In the genomic region with DNA sequence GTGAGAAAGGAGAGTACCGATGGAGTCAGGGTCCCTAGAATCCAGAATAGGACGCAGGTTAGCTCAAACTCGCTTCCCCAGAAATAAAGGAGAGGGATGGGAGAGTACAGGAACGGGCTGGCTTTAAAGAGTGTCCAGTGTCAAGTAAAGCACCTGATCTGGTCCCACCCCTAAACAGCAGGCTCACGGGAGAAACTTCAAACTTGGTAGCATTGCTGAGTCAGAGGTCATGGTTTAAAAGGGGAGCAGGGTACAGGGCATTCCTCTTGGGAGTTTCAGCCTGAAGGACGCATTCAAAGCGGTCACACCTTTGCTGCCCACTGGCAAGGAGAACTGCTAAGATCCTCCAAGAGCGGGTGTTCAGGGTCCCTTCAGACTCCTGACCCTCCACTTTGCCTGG, we compare ENCODE assay signal across 19 cellular contexts.
DNase-seq lines count a peak whose midpoint lies in the region; ATAC-seq and TF ChIP-seq lines count a peak whose summit lies in the region.
"Had no signal": no experiment of that assay in that cellular context is flagged by ENCODE, and none has a peak within 500 bp of the region (broad histone marks: within the 10 kb centered on the region; RNA-seq: fewer than 3 reads in every experiment).

No MANE protein-coding gene starts in this region.

- H3K27me3 Mint-ChIP-seq in HFFc6 (ENCODE audit: insufficient read depth), result peaks cover 3% of the 10 kb centered on the region; the same call in 1 of the 2 replicates
- peaks cover 0 to 2% (median 0%) of the 10 kb centered on the region in 3 donors for H3K27me3 Mint-ChIP-seq in CD14-positive monocyte (ENCODE audit: low read depth in 3 of 3)
- H3K27me3 Mint-ChIP-seq: activated naive CD8-positive, alpha-beta T cell; dendritic cell treated with granulocyte-macrophage colony-stimulating factor and Interleukin-4, amounts not matched to agents 40 ng/mL and 50 ng/mL, for 4 days; natural killer cell treated with Interleukin-12 subunit alpha and Interleukin-12 subunit beta and Interleukin-15 and Interleukin-18, amount 100 ng/mL, for 72 hours had no signal

- H3K4me3 Mint-ChIP-seq in HFFc6 (no peak overlapping the region), CD14-positive monocyte (peak overlapping the region in 1 of 2 donors; percentile 47)
- H3K4me3 Mint-ChIP-seq: activated naive CD8-positive, alpha-beta T cell; dendritic cell treated with granulocyte-macrophage colony-stimulating factor and Interleukin-4, amounts not matched to agents 40 ng/mL and 50 ng/mL, for 4 days; H9; natural killer cell treated with Interleukin-12 subunit alpha and Interleukin-12 subunit beta and Interleukin-15 and Interleukin-18, amount 100 ng/mL, for 72 hours; stimulated activated naive CD8-positive, alpha-beta T cell treated with anti-CD3 and anti-CD28 coated beads, Interleukin-15, amount 100 ng/mL, for 72 hours; T-helper 2 cell treated with Interferon-gamma antibody and Interleukin-4, amounts not matched to agents 5 μg/mL and 100 μg/mL, for 36 hours had no signal

- peak overlapping the region; percentile 3 for H3K4me3 ChIP-seq in SK-N-MC
- H3K4me3 ChIP-seq in mesenchymal stem cell (ENCODE audit: insufficient read depth in 1 of 2, low read depth in 1 of 2, low read length in 2 of 2), result no peak overlapping the region
- H3K4me3 ChIP-seq in gastrocnemius medialis, result no peak overlapping the region

- H2BK12ac ChIP-seq in mesenchymal stem cell (ENCODE audit: low read length in 2 of 2), result peak overlapping the region in 1 of 2 experiments; percentile 69

- H3K9ac ChIP-seq in SK-N-MC (ENCODE audit: insufficient read length), result no peak overlapping the region
- peak overlapping the region; percentile 81 for H3K9ac ChIP-seq in mesenchymal stem cell (ENCODE audit: low read length)

- H4K91ac ChIP-seq in mesenchymal stem cell (ENCODE audit: low read length), result peak overlapping the region; percentile 27

- peak overlapping the region; percentile 78; the same call in 1 of the 2 replicates for H3K27ac Mint-ChIP-seq in HFFc6
- H3K27ac Mint-ChIP-seq in CD14-positive monocyte, result peak overlapping the region in 1 of 7 donors; percentile 2
- H3K27ac Mint-ChIP-seq: activated naive CD8-positive, alpha-beta T cell; dendritic cell treated with granulocyte-macrophage colony-stimulating factor and Interleukin-4, amounts not matched to agents 40 ng/mL and 50 ng/mL, for 4 days; H9; T-helper 2 cell treated with Interferon-gamma antibody and Interleukin-4, amounts not matched to agents 5 μg/mL and 100 μg/mL, for 36 hours had no signal

- no peak overlapping the region for H4K8ac ChIP-seq in mesenchymal stem cell (ENCODE audit: low read length)

- H3K79me1 ChIP-seq in mesenchymal stem cell (replicated peaks; ENCODE audit: low read length, poor library complexity, severe bottlenecking), result peaks cover 14% of the 10 kb centered on the region

- H2BK5ac ChIP-seq in mesenchymal stem cell (ENCODE audit: low read depth, low read length, poor library complexity, severe bottlenecking), result no peak overlapping the region

- H3K36me3 ChIP-seq in SK-N-MC (ENCODE audit: insufficient read depth, low read length) (no peaks in the 10 kb centered on the region), mesenchymal stem cell (ENCODE audit: control insufficient read depth in 1 of 2, insufficient read depth in 2 of 2, low read depth in 1 of 2, low read length in 2 of 2) (peaks cover 5 to 6% of the 10 kb centered on the region in 2 experiments), gastrocnemius medialis (no peaks in the 10 kb centered on the region)

- no peaks in the 10 kb centered on the region for H3K9me3 ChIP-seq in SK-N-MC (ENCODE audit: low read depth, low read length)
- H3K9me3 ChIP-seq in mesenchymal stem cell (ENCODE audit: control insufficient read depth, low read length), result no peaks in the 10 kb centered on the region
- H3K9me3 ChIP-seq in gastrocnemius medialis, result no peaks in the 10 kb centered on the region

- WGBS in mesenchymal stem cell, result 78% methylated on average over 8 of the region's 8 CpGs

- H3K27me3 ChIP-seq in mesenchymal stem cell (ENCODE audit: control insufficient read depth in 1 of 2, insufficient read depth in 1 of 2, low read length in 2 of 2) (no peaks in the 10 kb centered on the region), gastrocnemius medialis (no peaks in the 10 kb centered on the region)

- TF ChIP-seq POLR2A in gastrocnemius medialis (IDR thresholded peaks at IDR 0.05), result no peak

- no peak overlapping the region for H3K4me2 ChIP-seq in mesenchymal stem cell (ENCODE audit: low read length, poor library complexity, severe bottlenecking)

- no peak overlapping the region for H3K14ac ChIP-seq in mesenchymal stem cell (ENCODE audit: low read length in 2 of 2)

- no peak overlapping the region for H2BK15ac ChIP-seq in mesenchymal stem cell (ENCODE audit: low read depth, poor library complexity, severe bottlenecking)

- H3K4me1 Mint-ChIP-seq in HFFc6 (ENCODE audit: low read depth), result peaks cover 59% of the 10 kb centered on the region
- H3K4me1 Mint-ChIP-seq in CD14-positive monocyte, result peaks cover 32% of the 10 kb centered on the region
- H3K4me1 Mint-ChIP-seq: stimulated activated naive CD8-positive, alpha-beta T cell treated with anti-CD3 and anti-CD28 coated beads, Interleukin-15, amount 100 ng/mL, for 72 hours had no signal

- in situ Hi-C loops in gastrocnemius medialis (cut with MboI; ENCODE audit: low sequenced_read_pairs in 4 of 4), result no loop called here

- peak overlapping the region; percentile 17 to 54 for H3K18ac ChIP-seq in mesenchymal stem cell (ENCODE audit: low read depth in 1 of 2, low read length in 2 of 2)

- H3K23ac ChIP-seq in mesenchymal stem cell (ENCODE audit: low read length in 2 of 2), result no peak overlapping the region

- ATAC-seq in gastrocnemius medialis (peak in 1 of 2 donors; percentile 70), HG03342 (IDR thresholded peaks at IDR 0.05; ENCODE audit: unreplicated experiment) (no peak)
- ATAC-seq: natural killer cell treated with Interleukin-12 subunit alpha and Interleukin-12 subunit beta and Interleukin-15 and Interleukin-18, amount 100 ng/mL, for 72 hours; stimulated activated naive CD8-positive, alpha-beta T cell treated with anti-CD3 and anti-CD28 coated beads, Interleukin-15, amount 100 ng/mL, for 72 hours had no signal

- no peaks in the 10 kb centered on the region for H3K9me3 Mint-ChIP-seq in HFFc6
- peaks cover 0 to 2% (median 0%) of the 10 kb centered on the region in 7 donors for H3K9me3 Mint-ChIP-seq in CD14-positive monocyte
- H3K9me3 Mint-ChIP-seq: dendritic cell treated with granulocyte-macrophage colony-stimulating factor and Interleukin-4, amounts not matched to agents 40 ng/mL and 50 ng/mL, for 4 days; natural killer cell treated with Interleukin-12 subunit alpha and Interleukin-12 subunit beta and Interleukin-15 and Interleukin-18, amount 100 ng/mL, for 72 hours; stimulated activated naive CD8-positive, alpha-beta T cell treated with anti-CD3 and anti-CD28 coated beads, Interleukin-15, amount 100 ng/mL, for 72 hours; T-helper 2 cell treated with Interferon-gamma antibody and Interleukin-4, amounts not matched to agents 5 μg/mL and 100 μg/mL, for 36 hours had no signal

- no peak overlapping the region for H2AK5ac ChIP-seq in mesenchymal stem cell (ENCODE audit: low read length, severe bottlenecking)

- H2BK120ac ChIP-seq in mesenchymal stem cell (ENCODE audit: low read depth, low read length), result no peak overlapping the region

- H3K4me1 ChIP-seq in mesenchymal stem cell (ENCODE audit: control insufficient read depth, insufficient read depth, low read depth, low read length), result peaks cover 28% of the 10 kb centered on the region
- H3K4me1 ChIP-seq in gastrocnemius medialis, result peaks cover 18 to 21% of the 10 kb centered on the region in 2 donors

- no peak overlapping the region for H2AFZ ChIP-seq in mesenchymal stem cell (ENCODE audit: low read depth, low read length)

- intact Hi-C loops in gastrocnemius medialis (cut with DNase I; ENCODE audit: low total_unique reads) (no loop called here), CD14-positive monocyte (cut with micrococcal nuclease) (no loop called here)

- H3K27ac ChIP-seq in SK-N-MC (no peak overlapping the region), mesenchymal stem cell (ENCODE audit: low read length, poor library complexity, severe bottlenecking) (no peak overlapping the region), gastrocnemius medialis (peak overlapping the region; percentile 45 to 63 (median 52))

- peaks cover 10% of the 10 kb centered on the region for H3K36me3 Mint-ChIP-seq in HFFc6 (ENCODE audit: low read depth)
- no peaks in the 10 kb centered on the region for H3K36me3 Mint-ChIP-seq in CD14-positive monocyte
- H3K36me3 Mint-ChIP-seq: activated naive CD8-positive, alpha-beta T cell; natural killer cell treated with Interleukin-12 subunit alpha and Interleukin-12 subunit beta and Interleukin-15 and Interleukin-18, amount 100 ng/mL, for 72 hours had no signal

- TF ChIP-seq CTCF in HFFc6 (IDR thresholded peaks at IDR 0.05) (no peak), gastrocnemius medialis (IDR thresholded peaks at IDR 0.05 in 4 of 5, conservative IDR thresholded peaks at IDR 0.05 in 1 of 5) (no peak), CD14-positive monocyte (IDR thresholded peaks at IDR 0.05) (no peak)

- H3K4ac ChIP-seq in mesenchymal stem cell (ENCODE audit: low read depth in 1 of 2, low read length in 2 of 2), result peak overlapping the region in 1 of 2 experiments; percentile 60

- DNase-seq in HFFc6 (no peak), SK-N-MC (ENCODE audit: low read depth, low spot score) (no peak), mesenchymal stem cell (no peak), gastrocnemius medialis (no peak), NCI-H1092 treated with DMSO at 0.1 percent for 48 hours (lab: John Stamatoyannopoulos, UW) (no peak), CD14-positive monocyte (ENCODE audit: low spot score) (no peak)
- DNase-seq: activated CD4-positive, CD25-positive, alpha-beta regulatory T cell; AML-193; Calu3; H9; NCI-H1105; NCI-H2107; NCI-H524 treated with DMSO at 0.1 percent for 48 hours; stimulated activated naive CD8-positive, alpha-beta T cell treated with anti-CD3 and anti-CD28 coated beads, Interleukin-15, amount 100 ng/mL, for 72 hours had no signal

Comparison
In these comparisons a context has a peak if more than half of its experiments do, and no peak if none do; other contexts are left out.
1. H3K27ac ChIP-seq: peak in gastrocnemius medialis (4 of 4); none in SK-N-MC (single experiment) and mesenchymal stem cell (single experiment).